In the genomic region with DNA sequence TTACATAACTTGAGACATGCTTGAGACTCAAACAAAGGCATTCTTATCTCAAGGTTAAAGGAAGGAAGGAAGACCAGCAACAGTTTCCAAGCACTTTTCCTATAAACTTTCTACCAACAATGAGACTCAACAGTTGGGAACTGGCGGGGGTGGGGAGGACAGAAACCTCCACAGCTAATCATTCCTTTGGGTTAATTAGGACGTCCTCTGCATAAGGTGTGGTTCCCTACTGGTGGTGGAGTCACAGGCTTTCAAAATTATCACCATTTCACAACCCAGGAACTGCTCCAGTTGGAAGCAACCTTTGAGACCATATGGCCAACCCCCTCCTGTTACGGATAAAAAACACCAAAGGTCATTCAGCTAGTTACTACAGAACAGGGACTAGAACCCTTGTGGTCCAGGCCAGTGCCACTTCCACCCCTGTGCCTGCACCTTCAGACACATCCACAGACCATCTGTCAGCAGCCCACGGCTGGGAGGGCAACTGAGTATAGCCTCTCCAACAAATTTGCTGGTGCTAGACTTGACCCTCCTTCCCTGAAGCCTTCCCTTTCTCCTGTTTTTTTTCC, we compare ENCODE assay signal across 13 cellular contexts. TPM values are rescaled to one million over a fixed set of nuclear protein-coding genes. Genes with fewer than 3 reads are reported as not detected.
DNase-seq lines count a peak whose midpoint lies in the region; ATAC-seq and TF ChIP-seq lines count a peak whose summit lies in the region.
"Had no signal": no experiment of that assay in that cellular context is flagged by ENCODE, and none has a peak within 500 bp of the region (broad histone marks: within the 10 kb centered on the region; RNA-seq: fewer than 3 reads in every experiment).

No MANE protein-coding gene starts in this region.

- no peak for ATAC-seq in GM21515 (IDR thresholded peaks at IDR 0.05; ENCODE audit: unreplicated experiment)
- ATAC-seq: effector memory CD8-positive, alpha-beta T cell; natural killer cell had no signal

- H3K36me3 ChIP-seq in HUES48 (ENCODE audit: control insufficient read depth, insufficient read depth, low read length) (no peaks in the 10 kb centered on the region), skeletal muscle tissue (ENCODE audit: control insufficient read depth in 3 of 3, insufficient read depth in 3 of 3, low read length in 3 of 3) (no peaks in the 10 kb centered on the region)

- H3K27me3 ChIP-seq in HUES48 (ENCODE audit: control insufficient read depth, insufficient read depth, low read length): no peaks in the 10 kb centered on the region
- H3K27me3 ChIP-seq in layer of hippocampus (ENCODE audit: control insufficient read depth, insufficient read depth, low read length): no peaks in the 10 kb centered on the region
- H3K27me3 ChIP-seq in skeletal muscle tissue (ENCODE audit: control insufficient read depth in 3 of 3, insufficient read depth in 3 of 3, low read length in 3 of 3): no peaks in the 10 kb centered on the region

- H3K27me3 Mint-ChIP-seq in progenitor cell of endocrine pancreas: no peaks in the 10 kb centered on the region
- H3K27me3 Mint-ChIP-seq: effector memory CD8-positive, alpha-beta T cell had no signal

- no peak for DNase-seq in progenitor cell of endocrine pancreas (ENCODE audit: low spot score, unreplicated experiment)
- no peak for DNase-seq in NCI-H446 (lab: John Stamatoyannopoulos, UW)
- no peak for DNase-seq in ecto neural progenitor cell (ENCODE audit: low spot score)
- DNase-seq: effector memory CD8-positive, alpha-beta T cell; natural killer cell; NCI-H1105 treated with DMSO at 0.1 percent for 48 hours; NCI-H524 had no signal

- no peaks in the 10 kb centered on the region for H3K36me3 Mint-ChIP-seq in progenitor cell of endocrine pancreas (ENCODE audit: insufficient read depth)

- H3K9me3 Mint-ChIP-seq in progenitor cell of endocrine pancreas (ENCODE audit: low read depth): peaks cover 8% of the 10 kb centered on the region

- H3K27ac Mint-ChIP-seq in progenitor cell of endocrine pancreas: no peak overlapping the region
- H3K27ac Mint-ChIP-seq: natural killer cell had no signal

- no peak overlapping the region for H3K4me3 ChIP-seq in HUES48 (ENCODE audit: low read depth, low read length)
- H3K4me3 ChIP-seq in skeletal muscle tissue (ENCODE audit: low read length in 3 of 3): no peak overlapping the region

- H3K4me3 Mint-ChIP-seq in progenitor cell of endocrine pancreas (ENCODE audit: low read depth): no peak overlapping the region
- H3K4me3 Mint-ChIP-seq: effector memory CD8-positive, alpha-beta T cell; natural killer cell had no signal

- peaks cover 34% of the 10 kb centered on the region for H3K4me1 ChIP-seq in HUES48 (ENCODE audit: control insufficient read depth, insufficient read depth, low read length)
- H3K4me1 ChIP-seq in skeletal muscle tissue (ENCODE audit: control insufficient read depth in 3 of 3, insufficient read depth in 3 of 3, low read length in 3 of 3): peaks cover 6 to 8% (median 8%) of the 10 kb centered on the region in 3 donors

- H3K27ac ChIP-seq in HUES48 (ENCODE audit: low read depth, low read length): peak overlapping the region; percentile 74
- H3K27ac ChIP-seq in cingulate gyrus (ENCODE audit: low read depth, low read length): peak overlapping the region; percentile 48
- H3K27ac ChIP-seq in layer of hippocampus (ENCODE audit: low read depth, low read length): peak overlapping the region; percentile 38
- H3K27ac ChIP-seq in skeletal muscle tissue (ENCODE audit: low read depth, low read length): peak overlapping the region; percentile 6
- H3K27ac ChIP-seq: RWPE1 had no signal

- H3K9me3 ChIP-seq in HUES48 (ENCODE audit: control insufficient read depth, insufficient read depth, low read length): peaks cover 15% of the 10 kb centered on the region
- no peaks in the 10 kb centered on the region for H3K9me3 ChIP-seq in skeletal muscle tissue (ENCODE audit: control insufficient read depth in 3 of 3, low read length in 3 of 3)

- H3K4me1 Mint-ChIP-seq in progenitor cell of endocrine pancreas (ENCODE audit: low read depth): peaks cover 4% of the 10 kb centered on the region
- H3K4me1 Mint-ChIP-seq: natural killer cell had no signal

- no peak overlapping the region for H3K9ac ChIP-seq in HUES48 (ENCODE audit: low read depth, low read length)
- H3K9ac ChIP-seq in skeletal muscle tissue (ENCODE audit: low read depth in 1 of 3, low read length in 3 of 3): peak overlapping the region in 1 of 3 donors; percentile 5

- no peak for TF ChIP-seq CTCF in progenitor cell of endocrine pancreas (IDR thresholded peaks at IDR 0.05; ENCODE audit: unreplicated experiment)

RNA-seq across cellular contexts. Expression of gene ATL2, which starts 30.1 kb away (rescaled TPM):
- total RNA-seq in skeletal muscle tissue (55.8 TPM), progenitor cell of endocrine pancreas (56.0 and 62.7 TPM in 2 replicates)

Comparison
In these comparisons a context has a peak if more than half of its experiments do, and no peak if none do; other contexts are left out.
1. H3K27ac ChIP-seq: peak in every context shown above with its lines; median percentile 74 in HUES48; 48 in cingulate gyrus; 38 in layer of hippocampus; 6 in skeletal muscle tissue.